Comparison of ENCODE assay signal across 1 cellular context in the genomic region with DNA sequence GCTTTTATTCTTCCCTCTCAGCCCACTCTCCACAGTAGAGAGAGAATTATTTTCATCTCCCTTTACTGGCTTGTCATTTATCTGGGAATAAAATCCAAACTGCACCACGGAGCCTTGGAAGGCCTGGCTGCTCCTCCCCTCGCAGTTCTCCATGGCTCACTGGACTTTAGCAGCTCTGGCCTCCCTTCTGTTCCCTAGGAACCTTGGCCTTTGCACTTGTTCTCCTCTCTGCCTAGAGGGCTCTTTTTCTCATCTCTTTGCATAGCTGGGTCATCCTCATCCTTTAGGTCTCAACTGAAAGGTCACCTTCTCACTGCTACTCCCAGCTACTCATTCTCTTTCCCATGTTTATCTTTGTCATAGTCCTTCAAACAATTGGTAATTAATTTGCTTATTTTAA.
TF ChIP-seq lines count a peak whose summit lies in the region.

No MANE protein-coding gene starts in this region.

TF ChIP-seq in HepG2, 621 proteins besides CTCF, POLR2A, EP300 and RAD21 (continued from another document and continues in another):
- TF ChIP-seq, protein P1, sequence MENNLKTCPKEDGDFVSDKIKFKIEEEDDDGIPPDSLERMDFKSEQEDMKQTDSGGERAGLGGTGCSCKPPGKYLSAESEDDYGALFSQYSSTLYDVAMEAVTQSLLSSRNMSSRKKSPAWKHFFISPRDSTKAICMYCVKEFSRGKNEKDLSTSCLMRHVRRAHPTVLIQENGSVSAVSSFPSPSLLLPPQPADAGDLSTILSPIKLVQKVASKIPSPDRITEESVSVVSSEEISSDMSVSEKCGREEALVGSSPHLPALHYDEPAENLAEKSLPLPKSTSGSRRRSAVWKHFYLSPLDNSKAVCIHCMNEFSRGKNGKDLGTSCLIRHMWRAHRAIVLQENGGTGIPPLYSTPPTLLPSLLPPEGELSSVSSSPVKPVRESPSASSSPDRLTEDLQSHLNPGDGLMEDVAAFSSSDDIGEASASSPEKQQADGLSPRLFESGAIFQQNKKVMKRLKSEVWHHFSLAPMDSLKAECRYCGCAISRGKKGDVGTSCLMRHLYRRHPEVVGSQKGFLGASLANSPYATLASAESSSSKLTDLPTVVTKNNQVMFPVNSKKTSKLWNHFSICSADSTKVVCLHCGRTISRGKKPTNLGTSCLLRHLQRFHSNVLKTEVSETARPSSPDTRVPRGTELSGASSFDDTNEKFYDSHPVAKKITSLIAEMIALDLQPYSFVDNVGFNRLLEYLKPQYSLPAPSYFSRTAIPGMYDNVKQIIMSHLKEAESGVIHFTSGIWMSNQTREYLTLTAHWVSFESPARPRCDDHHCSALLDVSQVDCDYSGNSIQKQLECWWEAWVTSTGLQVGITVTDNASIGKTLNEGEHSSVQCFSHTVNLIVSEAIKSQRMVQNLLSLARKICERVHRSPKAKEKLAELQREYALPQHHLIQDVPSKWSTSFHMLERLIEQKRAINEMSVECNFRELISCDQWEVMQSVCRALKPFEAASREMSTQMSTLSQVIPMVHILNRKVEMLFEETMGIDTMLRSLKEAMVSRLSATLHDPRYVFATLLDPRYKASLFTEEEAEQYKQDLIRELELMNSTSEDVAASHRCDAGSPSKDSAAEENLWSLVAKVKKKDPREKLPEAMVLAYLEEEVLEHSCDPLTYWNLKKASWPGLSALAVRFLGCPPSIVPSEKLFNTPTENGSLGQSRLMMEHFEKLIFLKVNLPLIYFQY (CRISPR knock-in tag; IDR thresholded peaks at IDR 0.05; ENCODE audit: borderline replicate concordance) = no peak
- TF ChIP-seq RFXAP (CRISPR knock-in tag; IDR thresholded peaks at IDR 0.05; ENCODE audit: borderline replicate concordance) = no peak
- TF ChIP-seq DNMT1 (CRISPR knock-in tag; IDR thresholded peaks at IDR 0.05) = no peak
- no peak for TF ChIP-seq ZNF781 (CRISPR knock-in tag; IDR thresholded peaks at IDR 0.05; ENCODE audit: borderline replicate concordance, not compliant biosample characterization)
- no peak for TF ChIP-seq NRL (CRISPR knock-in tag; IDR thresholded peaks at IDR 0.05; ENCODE audit: borderline replicate concordance)
- no peak for TF ChIP-seq ZFP36 (IDR thresholded peaks at IDR 0.05; ENCODE audit: borderline replicate concordance, low read depth, low read length, partially characterized antibody)
- no peak for TF ChIP-seq KLF13 (CRISPR knock-in tag; IDR thresholded peaks at IDR 0.05)
- TF ChIP-seq, protein P2, sequence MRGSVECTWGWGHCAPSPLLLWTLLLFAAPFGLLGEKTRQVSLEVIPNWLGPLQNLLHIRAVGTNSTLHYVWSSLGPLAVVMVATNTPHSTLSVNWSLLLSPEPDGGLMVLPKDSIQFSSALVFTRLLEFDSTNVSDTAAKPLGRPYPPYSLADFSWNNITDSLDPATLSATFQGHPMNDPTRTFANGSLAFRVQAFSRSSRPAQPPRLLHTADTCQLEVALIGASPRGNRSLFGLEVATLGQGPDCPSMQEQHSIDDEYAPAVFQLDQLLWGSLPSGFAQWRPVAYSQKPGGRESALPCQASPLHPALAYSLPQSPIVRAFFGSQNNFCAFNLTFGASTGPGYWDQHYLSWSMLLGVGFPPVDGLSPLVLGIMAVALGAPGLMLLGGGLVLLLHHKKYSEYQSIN (CRISPR knock-in tag; IDR thresholded peaks at IDR 0.05; ENCODE audit: borderline replicate concordance) = no peak
- TF ChIP-seq SMARCE1 (IDR thresholded peaks at IDR 0.05; ENCODE audit: borderline replicate concordance) = no peak
- TF ChIP-seq ZMYM3 (CRISPR knock-in tag; IDR thresholded peaks at IDR 0.05) = no peak
- TF ChIP-seq PPARG (CRISPR knock-in tag; conservative IDR thresholded peaks at IDR 0.05) = no peak
- TF ChIP-seq, protein P3, sequence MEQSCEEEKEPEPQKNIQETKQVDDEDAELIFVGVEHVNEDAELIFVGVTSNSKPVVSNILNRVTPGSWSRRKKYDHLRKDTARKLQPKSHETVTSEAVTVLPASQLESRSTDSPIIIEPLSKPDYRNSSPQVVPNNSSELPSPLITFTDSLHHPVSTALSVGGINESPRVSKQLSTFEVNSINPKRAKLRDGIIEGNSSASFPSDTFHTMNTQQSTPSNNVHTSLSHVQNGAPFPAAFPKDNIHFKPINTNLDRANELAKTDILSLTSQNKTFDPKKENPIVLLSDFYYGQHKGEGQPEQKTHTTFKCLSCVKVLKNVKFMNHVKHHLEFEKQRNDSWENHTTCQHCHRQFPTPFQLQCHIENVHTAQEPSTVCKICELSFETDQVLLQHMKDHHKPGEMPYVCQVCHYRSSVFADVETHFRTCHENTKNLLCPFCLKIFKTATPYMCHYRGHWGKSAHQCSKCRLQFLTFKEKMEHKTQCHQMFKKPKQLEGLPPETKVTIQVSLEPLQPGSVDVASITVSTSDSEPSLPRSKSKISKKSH (CRISPR knock-in tag; IDR thresholded peaks at IDR 0.05; ENCODE audit: borderline replicate concordance) = no peak
- TF ChIP-seq, protein P4, sequence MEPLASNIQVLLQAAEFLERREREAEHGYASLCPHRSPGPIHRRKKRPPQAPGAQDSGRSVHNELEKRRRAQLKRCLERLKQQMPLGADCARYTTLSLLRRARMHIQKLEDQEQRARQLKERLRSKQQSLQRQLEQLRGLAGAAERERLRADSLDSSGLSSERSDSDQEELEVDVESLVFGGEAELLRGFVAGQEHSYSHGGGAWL (CRISPR knock-in tag; IDR thresholded peaks at IDR 0.05) = no peak
- TF ChIP-seq, protein P5, sequence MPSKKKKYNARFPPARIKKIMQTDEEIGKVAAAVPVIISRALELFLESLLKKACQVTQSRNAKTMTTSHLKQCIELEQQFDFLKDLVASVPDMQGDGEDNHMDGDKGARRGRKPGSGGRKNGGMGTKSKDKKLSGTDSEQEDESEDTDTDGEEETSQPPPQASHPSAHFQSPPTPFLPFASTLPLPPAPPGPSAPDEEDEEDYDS (CRISPR knock-in tag; IDR thresholded peaks at IDR 0.05) = no peak
- TF ChIP-seq, protein P6, sequence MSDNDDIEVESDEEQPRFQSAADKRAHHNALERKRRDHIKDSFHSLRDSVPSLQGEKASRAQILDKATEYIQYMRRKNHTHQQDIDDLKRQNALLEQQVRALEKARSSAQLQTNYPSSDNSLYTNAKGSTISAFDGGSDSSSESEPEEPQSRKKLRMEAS (IDR thresholded peaks at IDR 0.05) = no peak
- no peak for TF ChIP-seq ZNF138 (CRISPR knock-in tag; IDR thresholded peaks at IDR 0.05; ENCODE audit: low read depth)
- TF ChIP-seq ESRRA (CRISPR knock-in tag; IDR thresholded peaks at IDR 0.05; ENCODE audit: low read depth) = peak; percentile 93
- no peak for TF ChIP-seq TMF1 (CRISPR knock-in tag; IDR thresholded peaks at IDR 0.05; ENCODE audit: low read depth)
- no peak for TF ChIP-seq NFATC3 (CRISPR knock-in tag; IDR thresholded peaks at IDR 0.05)
- TF ChIP-seq, protein P7, sequence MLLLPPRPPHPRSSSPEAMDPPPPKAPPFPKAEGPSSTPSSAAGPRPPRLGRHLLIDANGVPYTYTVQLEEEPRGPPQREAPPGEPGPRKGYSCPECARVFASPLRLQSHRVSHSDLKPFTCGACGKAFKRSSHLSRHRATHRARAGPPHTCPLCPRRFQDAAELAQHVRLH (CRISPR knock-in tag; IDR thresholded peaks at IDR 0.05; ENCODE audit: borderline replicate concordance, low read depth) = no peak
- TF ChIP-seq ZSCAN25 (CRISPR knock-in tag; IDR thresholded peaks at IDR 0.05) = no peak
- TF ChIP-seq STAT5B (CRISPR knock-in tag; IDR thresholded peaks at IDR 0.05) = no peak
- TF ChIP-seq, protein P8, sequence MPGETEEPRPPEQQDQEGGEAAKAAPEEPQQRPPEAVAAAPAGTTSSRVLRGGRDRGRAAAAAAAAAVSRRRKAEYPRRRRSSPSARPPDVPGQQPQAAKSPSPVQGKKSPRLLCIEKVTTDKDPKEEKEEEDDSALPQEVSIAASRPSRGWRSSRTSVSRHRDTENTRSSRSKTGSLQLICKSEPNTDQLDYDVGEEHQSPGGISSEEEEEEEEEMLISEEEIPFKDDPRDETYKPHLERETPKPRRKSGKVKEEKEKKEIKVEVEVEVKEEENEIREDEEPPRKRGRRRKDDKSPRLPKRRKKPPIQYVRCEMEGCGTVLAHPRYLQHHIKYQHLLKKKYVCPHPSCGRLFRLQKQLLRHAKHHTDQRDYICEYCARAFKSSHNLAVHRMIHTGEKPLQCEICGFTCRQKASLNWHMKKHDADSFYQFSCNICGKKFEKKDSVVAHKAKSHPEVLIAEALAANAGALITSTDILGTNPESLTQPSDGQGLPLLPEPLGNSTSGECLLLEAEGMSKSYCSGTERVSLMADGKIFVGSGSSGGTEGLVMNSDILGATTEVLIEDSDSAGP (CRISPR knock-in tag; IDR thresholded peaks at IDR 0.05; ENCODE audit: borderline replicate concordance) = no peak
- TF ChIP-seq MZF1 (CRISPR knock-in tag; IDR thresholded peaks at IDR 0.05; ENCODE audit: borderline replicate concordance) = no peak
- no peak for TF ChIP-seq RXRA (CRISPR knock-in tag; IDR thresholded peaks at IDR 0.05)
- no peak for TF ChIP-seq AKAP8 (CRISPR knock-in tag; IDR thresholded peaks at IDR 0.05)
- TF ChIP-seq MLLT10 (CRISPR knock-in tag; IDR thresholded peaks at IDR 0.05) = no peak
- no peak for TF ChIP-seq ZNF224 (CRISPR knock-in tag; IDR thresholded peaks at IDR 0.05)
- no peak for TF ChIP-seq ZNF317 (CRISPR knock-in tag; IDR thresholded peaks at IDR 0.05)
- TF ChIP-seq ZKSCAN1 (IDR thresholded peaks at IDR 0.05; ENCODE audit: low read length) = no peak
- TF ChIP-seq, protein P9, sequence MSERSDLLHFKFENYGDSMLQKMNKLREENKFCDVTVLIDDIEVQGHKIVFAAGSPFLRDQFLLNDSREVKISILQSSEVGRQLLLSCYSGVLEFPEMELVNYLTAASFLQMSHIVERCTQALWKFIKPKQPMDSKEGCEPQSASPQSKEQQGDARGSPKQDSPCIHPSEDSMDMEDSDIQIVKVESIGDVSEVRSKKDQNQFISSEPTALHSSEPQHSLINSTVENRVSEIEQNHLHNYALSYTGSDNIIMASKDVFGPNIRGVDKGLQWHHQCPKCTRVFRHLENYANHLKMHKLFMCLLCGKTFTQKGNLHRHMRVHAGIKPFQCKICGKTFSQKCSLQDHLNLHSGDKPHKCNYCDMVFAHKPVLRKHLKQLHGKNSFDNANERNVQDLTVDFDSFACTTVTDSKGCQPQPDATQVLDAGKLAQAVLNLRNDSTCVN (CRISPR knock-in tag; IDR thresholded peaks at IDR 0.05; ENCODE audit: borderline replicate concordance) = no peak
- no peak for TF ChIP-seq ZZZ3 (CRISPR knock-in tag; IDR thresholded peaks at IDR 0.05; ENCODE audit: borderline replicate concordance)
- TF ChIP-seq SP2 (CRISPR knock-in tag; IDR thresholded peaks at IDR 0.05) = no peak
- no peak for TF ChIP-seq PHF5A (CRISPR knock-in tag; IDR thresholded peaks at IDR 0.05; ENCODE audit: low read depth, unreplicated experiment)
- TF ChIP-seq, protein P10, sequence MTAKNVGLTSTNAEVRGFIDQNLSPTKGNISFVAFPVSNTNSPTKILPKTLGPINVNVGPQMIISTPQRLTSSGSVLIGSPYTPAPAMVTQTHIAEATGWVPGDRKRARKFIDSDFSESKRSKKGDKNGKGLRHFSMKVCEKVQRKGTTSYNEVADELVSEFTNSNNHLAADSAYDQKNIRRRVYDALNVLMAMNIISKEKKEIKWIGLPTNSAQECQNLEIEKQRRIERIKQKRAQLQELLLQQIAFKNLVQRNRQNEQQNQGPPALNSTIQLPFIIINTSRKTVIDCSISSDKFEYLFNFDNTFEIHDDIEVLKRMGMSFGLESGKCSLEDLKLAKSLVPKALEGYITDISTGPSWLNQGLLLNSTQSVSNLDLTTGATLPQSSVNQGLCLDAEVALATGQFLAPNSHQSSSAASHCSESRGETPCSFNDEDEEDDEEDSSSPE (CRISPR knock-in tag; IDR thresholded peaks at IDR 0.05) = no peak
- TF ChIP-seq ZNF468 (CRISPR knock-in tag; IDR thresholded peaks at IDR 0.05) = no peak
- TF ChIP-seq CHD2 (IDR thresholded peaks at IDR 0.05; ENCODE audit: low read depth, low read length) = no peak
- no peak for TF ChIP-seq IRX3 (CRISPR knock-in tag; IDR thresholded peaks at IDR 0.05; ENCODE audit: borderline replicate concordance, low read depth)
- TF ChIP-seq CBFB (CRISPR knock-in tag; IDR thresholded peaks at IDR 0.05) = no peak
- peak; percentile 56; the same call in 1 of the 2 replicates for TF ChIP-seq ZMYM4 (CRISPR knock-in tag; IDR thresholded peaks at IDR 0.05)
- no peak for TF ChIP-seq ZNF615 (CRISPR knock-in tag; IDR thresholded peaks at IDR 0.05; ENCODE audit: borderline replicate concordance)
- TF ChIP-seq, protein P11, sequence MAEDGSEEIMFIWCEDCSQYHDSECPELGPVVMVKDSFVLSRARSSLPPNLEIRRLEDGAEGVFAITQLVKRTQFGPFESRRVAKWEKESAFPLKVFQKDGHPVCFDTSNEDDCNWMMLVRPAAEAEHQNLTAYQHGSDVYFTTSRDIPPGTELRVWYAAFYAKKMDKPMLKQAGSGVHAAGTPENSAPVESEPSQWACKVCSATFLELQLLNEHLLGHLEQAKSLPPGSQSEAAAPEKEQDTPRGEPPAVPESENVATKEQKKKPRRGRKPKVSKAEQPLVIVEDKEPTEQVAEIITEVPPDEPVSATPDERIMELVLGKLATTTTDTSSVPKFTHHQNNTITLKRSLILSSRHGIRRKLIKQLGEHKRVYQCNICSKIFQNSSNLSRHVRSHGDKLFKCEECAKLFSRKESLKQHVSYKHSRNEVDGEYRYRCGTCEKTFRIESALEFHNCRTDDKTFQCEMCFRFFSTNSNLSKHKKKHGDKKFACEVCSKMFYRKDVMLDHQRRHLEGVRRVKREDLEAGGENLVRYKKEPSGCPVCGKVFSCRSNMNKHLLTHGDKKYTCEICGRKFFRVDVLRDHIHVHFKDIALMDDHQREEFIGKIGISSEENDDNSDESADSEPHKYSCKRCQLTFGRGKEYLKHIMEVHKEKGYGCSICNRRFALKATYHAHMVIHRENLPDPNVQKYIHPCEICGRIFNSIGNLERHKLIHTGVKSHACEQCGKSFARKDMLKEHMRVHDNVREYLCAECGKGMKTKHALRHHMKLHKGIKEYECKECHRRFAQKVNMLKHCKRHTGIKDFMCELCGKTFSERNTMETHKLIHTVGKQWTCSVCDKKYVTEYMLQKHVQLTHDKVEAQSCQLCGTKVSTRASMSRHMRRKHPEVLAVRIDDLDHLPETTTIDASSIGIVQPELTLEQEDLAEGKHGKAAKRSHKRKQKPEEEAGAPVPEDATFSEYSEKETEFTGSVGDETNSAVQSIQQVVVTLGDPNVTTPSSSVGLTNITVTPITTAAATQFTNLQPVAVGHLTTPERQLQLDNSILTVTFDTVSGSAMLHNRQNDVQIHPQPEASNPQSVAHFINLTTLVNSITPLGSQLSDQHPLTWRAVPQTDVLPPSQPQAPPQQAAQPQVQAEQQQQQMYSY (CRISPR knock-in tag; IDR thresholded peaks at IDR 0.05) = no peak
- TF ChIP-seq NR2F6 (IDR thresholded peaks at IDR 0.05) = peak; percentile 26; the same call in 1 of the 2 replicates
- peak; percentile 33; the same call in 1 of the 2 replicates for TF ChIP-seq NR2F6 (CRISPR knock-in tag; IDR thresholded peaks at IDR 0.05)
- TF ChIP-seq ZBTB7A (CRISPR knock-in tag; IDR thresholded peaks at IDR 0.05) = no peak
- TF ChIP-seq NCOR1 (IDR thresholded peaks at IDR 0.05; ENCODE audit: borderline replicate concordance, low read length) = peak; percentile 51; the same call in 1 of the 2 replicates
- TF ChIP-seq HDAC6 (IDR thresholded peaks at IDR 0.05; ENCODE audit: low read depth, low read length) = no peak
- no peak for TF ChIP-seq ZNF674 (CRISPR knock-in tag; IDR thresholded peaks at IDR 0.05; ENCODE audit: low read depth)
- TF ChIP-seq RAD51 (IDR thresholded peaks at IDR 0.05; ENCODE audit: borderline replicate concordance) = no peak
- no peak for TF ChIP-seq RNF2 (conservative IDR thresholded peaks at IDR 0.05; ENCODE audit: low read depth)
- TF ChIP-seq POGZ (CRISPR knock-in tag; IDR thresholded peaks at IDR 0.05) = peak; percentile 38; the same call in 1 of the 2 replicates
- TF ChIP-seq HNF4A (CRISPR knock-in tag; IDR thresholded peaks at IDR 0.05) = peak; percentile 90
- no peak for TF ChIP-seq EZH2 (conservative IDR thresholded peaks at IDR 0.05; ENCODE audit: low read depth, low read length)
- TF ChIP-seq NR1H2 (CRISPR knock-in tag; IDR thresholded peaks at IDR 0.05; ENCODE audit: borderline replicate concordance, low read depth) = no peak
- no peak for TF ChIP-seq U2AF1 (optimal IDR thresholded peaks at IDR 0.05; ENCODE audit: low read depth, low read length)
- no peak for TF ChIP-seq SALL2 (CRISPR knock-in tag; IDR thresholded peaks at IDR 0.05)
